ENCODE assay signal across 26 cellular contexts in genomic region chr14:93879362-93879983, GRCh38. TPM values are rescaled to one million over a fixed set of nuclear protein-coding genes. Genes with fewer than 3 reads are reported as not detected.
A peak's percentile ranks its signal among the peaks of the same experiment; 100 is the strongest.
DNase-seq lines count a peak whose midpoint lies in the region; TF ChIP-seq lines count a peak whose summit lies in the region.
"Had no signal": no experiment of that assay in that cellular context is flagged by ENCODE, and none has a peak within 500 bp of the region (broad histone marks: within the 10 kb centered on the region; RNA-seq: fewer than 3 reads in every experiment).

No MANE protein-coding gene starts in this region.

- H3K36me3 ChIP-seq in osteoblast (ENCODE audit: insufficient read depth, low read length) (no peaks in the 10 kb centered on the region), vagina (no peaks in the 10 kb centered on the region)
- H3K36me3 ChIP-seq: transverse colon had no signal

- H4K20me1 ChIP-seq in osteoblast (ENCODE audit: insufficient read depth, low read length): no peaks in the 10 kb centered on the region

- no peak for TF ChIP-seq POLR2A in vagina (IDR thresholded peaks at IDR 0.05)

- POLR2A ChIA-PET in activated CD4-positive, alpha-beta memory T cell treated with anti-CD3 and anti-CD28 coated beads for 36 hours (lab: Charles Lee): no interaction called here

- peaks cover 5% of the 10 kb centered on the region for H3K27me3 Mint-ChIP-seq in activated CD4-positive, alpha-beta memory T cell treated with anti-CD3 and anti-CD28 coated beads for 36 hours

- H3K4me1 Mint-ChIP-seq in activated CD4-positive, alpha-beta memory T cell treated with anti-CD3 and anti-CD28 coated beads for 36 hours (ENCODE audit: low read depth): no peaks in the 10 kb centered on the region
- H3K4me1 Mint-ChIP-seq: activated CD4-positive, alpha-beta T cell treated with anti-CD3 and anti-CD28 coated beads for 36 hours; neural crest cell had no signal

- TF ChIP-seq CTCF in coronary artery (IDR thresholded peaks at IDR 0.05) (no peak), osteoblast (IDR thresholded peaks at IDR 0.05; ENCODE audit: extremely low read depth, low read depth, low read length) (no peak), vagina (IDR thresholded peaks at IDR 0.05) (no peak)

- H3K4me1 ChIP-seq in osteoblast (ENCODE audit: insufficient read depth, low read length): peaks cover 4% of the 10 kb centered on the region
- H3K4me1 ChIP-seq in vagina: peaks cover 12% of the 10 kb centered on the region

- H3K27me3 ChIP-seq in osteoblast (ENCODE audit: insufficient read depth, low read length) (no peaks in the 10 kb centered on the region), vagina (no peaks in the 10 kb centered on the region)
- H3K27me3 ChIP-seq: transverse colon had no signal

- no peak overlapping the region for H2AFZ ChIP-seq in osteoblast (ENCODE audit: low read length)

- H3K27ac ChIP-seq in coronary artery (peak overlapping the region in 1 of 2 donors; percentile 39), osteoblast (ENCODE audit: low read depth, low read length) (no peak overlapping the region), vagina (peak overlapping the region; percentile 41)
- H3K27ac ChIP-seq: 22Rv1, dorsolateral prefrontal cortex, RWPE1, transverse colon had no signal

- H3K4me3 ChIP-seq in coronary artery (peak overlapping the region; percentile 66), osteoblast (ENCODE audit: insufficient read depth, low read length) (peak overlapping the region; percentile 30), vagina (peak overlapping the region; percentile 9 to 14)
- H3K4me3 ChIP-seq: transverse colon had no signal

- H3K36me3 Mint-ChIP-seq in activated CD4-positive, alpha-beta memory T cell treated with anti-CD3 and anti-CD28 coated beads for 36 hours: no peaks in the 10 kb centered on the region
- H3K36me3 Mint-ChIP-seq: activated CD8-positive, alpha-beta memory T cell treated with anti-CD3 and anti-CD28 coated beads, Interleukin-2, amount 10 ng/mL, durations not matched to agents 7 days and 5 days; activated naive CD8-positive, alpha-beta T cell treated with anti-CD3 and anti-CD28 coated beads, Interleukin-2, amount 10 ng/mL, durations not matched to agents 7 days and 5 days; stimulated activated effector memory CD8-positive, alpha-beta T cell treated with anti-CD3 and anti-CD28 coated beads, Interleukin-12 subunit alpha, Interleukin-12 subunit beta, amount 100 ng/mL, for 72 hours had no signal

- no peak overlapping the region for H3K27ac Mint-ChIP-seq in activated CD4-positive, alpha-beta memory T cell treated with anti-CD3 and anti-CD28 coated beads for 36 hours
- H3K27ac Mint-ChIP-seq: activated CD4-positive, alpha-beta T cell treated with anti-CD3 and anti-CD28 coated beads for 36 hours; activated CD8-positive, alpha-beta memory T cell treated with anti-CD3 and anti-CD28 coated beads, Interleukin-2, amount 10 ng/mL, durations not matched to agents 7 days and 5 days; activated naive CD8-positive, alpha-beta T cell treated with anti-CD3 and anti-CD28 coated beads, Interleukin-2, amount 10 ng/mL, durations not matched to agents 7 days and 5 days; activated T-helper 2 cell treated with anti-CD3 and anti-CD28 coated beads, Interferon-gamma antibody, Interleukin-2, Interleukin-4, amounts not matched to agents 10 μg/mL and 5 μg/mL and 100 μg/mL, durations not matched to agents 14 hours and 24 hours and 36 hours; stimulated activated effector memory CD8-positive, alpha-beta T cell treated with anti-CD3 and anti-CD28 coated beads, Interleukin-12 subunit alpha, Interleukin-12 subunit beta, amount 100 ng/mL, for 72 hours had no signal

- H3K79me2 ChIP-seq in osteoblast (ENCODE audit: insufficient read depth, low read length): no peaks in the 10 kb centered on the region

- intact Hi-C loops in vagina (cut with DNase I): no loop called here
- intact Hi-C loops in activated CD4-positive, alpha-beta memory T cell treated with anti-CD3 and anti-CD28 coated beads for 36 hours (cut with micrococcal nuclease): no loop called here

- peak; percentile 31 for DNase-seq in DMS79 treated with DMSO at 0.1 percent for 48 hours (lab: John Stamatoyannopoulos, UW)
- no peak for DNase-seq in DMS79 (lab: John Stamatoyannopoulos, UW)
- no peak for DNase-seq in coronary artery (ENCODE audit: low spot score)
- no peak for DNase-seq in osteoblast (ENCODE audit: insufficient read length, low spot score, missing footprints)
- DNase-seq in vagina (ENCODE audit: extremely low spot score in 2 of 2): no peak
- no peak for DNase-seq in cerebellar nuclear complex (lab: John Stamatoyannopoulos, UW)
- no peak for DNase-seq in activated CD4-positive, alpha-beta memory T cell treated with anti-CD3 and anti-CD28 coated beads for 36 hours
- DNase-seq in T1000 (lab: John Stamatoyannopoulos, UW): no peak
- DNase-seq: activated CD4-positive, alpha-beta T cell treated with anti-CD3 and anti-CD28 coated beads for 36 hours; activated CD8-positive, alpha-beta memory T cell treated with anti-CD3 and anti-CD28 coated beads, Interleukin-2, amount 10 ng/mL, durations not matched to agents 7 days and 5 days; activated naive CD8-positive, alpha-beta T cell treated with anti-CD3 and anti-CD28 coated beads, Interleukin-2, amount 10 ng/mL, durations not matched to agents 7 days and 5 days; C1 segment of cervical spinal cord; dorsolateral prefrontal cortex; erythroblast; HCEC 1CT; left colon; NCI-H187; NCI-H446; stimulated activated CD4-positive, alpha-beta T cell treated with anti-CD3 and anti-CD28 coated beads, Interleukin-15, amount 100 ng/mL, for 24 hours; transverse colon had no signal

- CTCF ChIA-PET in activated CD4-positive, alpha-beta memory T cell treated with anti-CD3 and anti-CD28 coated beads for 36 hours (lab: Charles Lee): no interaction called here

- no peaks in the 10 kb centered on the region for H3K9me3 ChIP-seq in osteoblast (ENCODE audit: low read depth, low read length)
- H3K9me3 ChIP-seq in vagina: no peaks in the 10 kb centered on the region
- H3K9me3 ChIP-seq: transverse colon had no signal

- peak overlapping the region; percentile 62 for H3K4me2 ChIP-seq in osteoblast (ENCODE audit: insufficient read depth, low read length)

- H3K9me3 Mint-ChIP-seq in activated CD4-positive, alpha-beta memory T cell treated with anti-CD3 and anti-CD28 coated beads for 36 hours: peaks cover 8% of the 10 kb centered on the region
- H3K9me3 Mint-ChIP-seq: stimulated activated effector memory CD8-positive, alpha-beta T cell treated with anti-CD3 and anti-CD28 coated beads, Interleukin-12 subunit alpha, Interleukin-12 subunit beta, amount 100 ng/mL, for 72 hours had no signal

- no peak overlapping the region for H3K4me3 Mint-ChIP-seq in activated CD4-positive, alpha-beta memory T cell treated with anti-CD3 and anti-CD28 coated beads for 36 hours
- H3K4me3 Mint-ChIP-seq: activated CD4-positive, alpha-beta T cell treated with anti-CD3 and anti-CD28 coated beads for 36 hours; activated CD8-positive, alpha-beta memory T cell treated with anti-CD3 and anti-CD28 coated beads, Interleukin-2, amount 10 ng/mL, durations not matched to agents 7 days and 5 days; activated naive CD8-positive, alpha-beta T cell treated with anti-CD3 and anti-CD28 coated beads, Interleukin-2, amount 10 ng/mL, durations not matched to agents 7 days and 5 days; neural crest cell; stimulated activated effector memory CD8-positive, alpha-beta T cell treated with anti-CD3 and anti-CD28 coated beads, Interleukin-12 subunit alpha, Interleukin-12 subunit beta, amount 100 ng/mL, for 72 hours had no signal

RNA-seq across cellular contexts. Expression of gene FAM181A, which starts 47.7 kb away (rescaled TPM):
- total RNA-seq in osteoblast (not detected in 2 replicates), vagina (not detected)
- total RNA-seq in activated CD4-positive, alpha-beta memory T cell treated with anti-CD3 and anti-CD28 coated beads for 36 hours: not detected
- total RNA-seq: activated CD4-positive, alpha-beta T cell treated with anti-CD3 and anti-CD28 coated beads for 36 hours; activated CD8-positive, alpha-beta memory T cell treated with anti-CD3 and anti-CD28 coated beads, Interleukin-2, amount 10 ng/mL, durations not matched to agents 7 days and 5 days; activated naive CD8-positive, alpha-beta T cell treated with anti-CD3 and anti-CD28 coated beads, Interleukin-2, amount 10 ng/mL, durations not matched to agents 7 days and 5 days; activated T-helper 2 cell treated with anti-CD3 and anti-CD28 coated beads, Interferon-gamma antibody, Interleukin-2, Interleukin-4, amounts not matched to agents 10 μg/mL and 5 μg/mL and 100 μg/mL, durations not matched to agents 14 hours and 24 hours and 36 hours; left colon; renal cortical epithelial cell; transverse colon had no signal

Comparison
In these comparisons a context has a peak if more than half of its experiments do, and no peak if none do; other contexts are left out.
1. H3K4me3 ChIP-seq: peak in every context shown above with its lines; median percentile 66 in coronary artery; 30 in osteoblast; 12 in vagina.